In the genomic region with DNA sequence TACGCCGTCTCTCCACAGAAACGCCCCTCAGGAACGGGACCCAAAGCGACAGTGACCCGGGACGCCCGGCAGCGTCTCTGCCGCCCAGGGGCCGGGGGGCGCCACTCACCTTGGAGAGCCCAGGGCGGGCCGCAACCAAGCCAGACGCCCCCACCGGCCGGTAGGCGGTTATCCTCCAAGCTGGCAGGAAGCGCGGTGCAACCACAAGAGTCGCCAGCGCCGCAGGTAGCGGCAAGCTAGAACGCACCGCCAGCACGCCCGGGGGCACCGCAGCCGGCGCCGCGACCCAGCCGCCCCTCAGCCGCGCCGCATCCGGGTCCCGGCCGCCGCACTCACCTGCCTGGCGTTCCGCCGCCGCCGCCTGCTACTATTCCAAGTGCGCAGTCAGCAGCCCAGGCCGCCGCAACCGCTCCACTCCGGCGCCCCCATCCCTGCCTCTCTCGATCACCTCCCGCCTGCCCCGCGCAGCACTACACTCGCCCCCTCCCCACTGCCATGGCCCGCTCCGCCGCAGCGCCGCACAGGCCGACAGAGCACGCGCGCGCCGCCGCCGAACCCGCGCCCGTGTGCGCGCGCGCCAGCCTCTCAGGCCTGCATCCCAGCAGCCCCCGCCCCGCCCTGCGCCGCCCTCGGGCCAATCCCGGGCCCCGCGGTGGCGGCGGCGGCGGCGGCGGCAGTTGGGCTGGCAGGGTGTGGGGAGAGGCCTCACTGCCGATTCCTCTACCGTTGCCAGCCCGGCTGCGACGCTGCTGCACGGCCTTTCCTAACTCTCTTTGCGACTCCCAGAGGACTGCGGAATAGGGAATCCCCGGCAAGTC, we compare ENCODE assay signal across 1 cellular context.
TF ChIP-seq lines count a peak whose summit lies in the region.

Gene PIK3CB (minus strand): TSS at position 570 of the 818 bp plus-strand sequence. CDS start 75,585 bp downstream, outside the sequence.

TF ChIP-seq in H1, 55 proteins besides CTCF, POLR2A, EP300 and RAD21 (continued from another document):
- TF ChIP-seq BACH1 (IDR thresholded peaks at IDR 0.05; ENCODE audit: low read length) (no peak), KDM1A (IDR thresholded peaks at IDR 0.05; ENCODE audit: borderline replicate concordance, low read length) (no peak; the same call in 1 of the 2 replicates), MAX (IDR thresholded peaks at IDR 0.05) (peak; percentile 65), TCF12 (IDR thresholded peaks at IDR 0.05; ENCODE audit: low read depth, low read length) (no peak), TEAD4 (IDR thresholded peaks at IDR 0.05; ENCODE audit: low read depth, low read length) (no peak), TBP (IDR thresholded peaks at IDR 0.05; ENCODE audit: low read depth, low read length) (peak; percentile 65; the same call in 1 of the 2 replicates), SP4 (IDR thresholded peaks at IDR 0.05; ENCODE audit: low read length) (no peak), MAFK (IDR thresholded peaks at IDR 0.05; ENCODE audit: low read depth, low read length) (no peak; the same call in 1 of the 2 replicates), SP2 (IDR thresholded peaks at IDR 0.05; ENCODE audit: low read length) (no peak), JUN (IDR thresholded peaks at IDR 0.05; ENCODE audit: low read depth, low read length) (no peak), CTBP2 (IDR thresholded peaks at IDR 0.05; ENCODE audit: borderline replicate concordance, insufficient read depth, insufficient read length, low read length) (no peak), NANOG (IDR thresholded peaks at IDR 0.05; ENCODE audit: insufficient read depth, low read depth, low read length, poor library complexity, severe bottlenecking) (no peak), TAF1 (IDR thresholded peaks at IDR 0.05; ENCODE audit: low read depth, low read length) (peak; percentile 90), BRCA1 (IDR thresholded peaks at IDR 0.05; ENCODE audit: low read depth, low read length) (no peak), CEBPB (IDR thresholded peaks at IDR 0.05; ENCODE audit: low read depth, low read length) (no peak), RBBP5 (IDR thresholded peaks at IDR 0.05; ENCODE audit: borderline replicate concordance, low read depth, low read length) (no peak; the same call in 1 of the 2 replicates), CBX5 (IDR thresholded peaks at IDR 0.05; ENCODE audit: low read depth, low read length) (no peak), EGR1 (IDR thresholded peaks at IDR 0.05; ENCODE audit: borderline replicate concordance, low read depth, low read length) (no peak), SIN3A (conservative IDR thresholded peaks at IDR 0.05 in 1 of 2, IDR thresholded peaks at IDR 0.05 in 1 of 2; ENCODE audit: low read depth in 1 of 2, low read length in 2 of 2) (no peak; a peak in 1 of 4 replicates), RFX5 (IDR thresholded peaks at IDR 0.05; ENCODE audit: borderline replicate concordance, low read depth, low read length) (no peak), POLR2AphosphoS5 (IDR thresholded peaks at IDR 0.05; ENCODE audit: low read depth, low read length) (peak; percentile 97), KDM5A (IDR thresholded peaks at IDR 0.05; ENCODE audit: low read length) (no peak), KDM4A (IDR thresholded peaks at IDR 0.05; ENCODE audit: low read depth, low read length, severe bottlenecking) (peak; percentile 53), SIRT6 (IDR thresholded peaks at IDR 0.05; ENCODE audit: low read length) (no peak), TAF7 (optimal IDR thresholded peaks at IDR 0.05; ENCODE audit: borderline replicate concordance, low read depth, low read length) (peak; percentile 57), PHF8 (conservative IDR thresholded peaks at IDR 0.05; ENCODE audit: low read depth, low read length) (peak; percentile 77)
